1 cellular context compared by ENCODE assay signal in genomic region chr3:43206632-43207031, GRCh38.
TF ChIP-seq lines count a peak whose summit lies in the region.

No MANE protein-coding gene starts in this region.

TF ChIP-seq in K562, 482 proteins besides CTCF, POLR2A, EP300 and RAD21 (continues in another document):
- TF ChIP-seq E2F3 (CRISPR knock-in tag; IDR thresholded peaks at IDR 0.05) (0 out of 2 replicates have a peak, but pooled peaks have one; percentile 32), ZNF282 (CRISPR knock-in tag; IDR thresholded peaks at IDR 0.05) (no peak), ZNF431 (CRISPR knock-in tag; IDR thresholded peaks at IDR 0.05) (no peak), HDAC1 (IDR thresholded peaks at IDR 0.05) (no peak), ZNF436 (CRISPR knock-in tag; IDR thresholded peaks at IDR 0.05) (no peak), ZBTB5 (IDR thresholded peaks at IDR 0.05) (no peak), CTBP1 (IDR thresholded peaks at IDR 0.05; ENCODE audit: borderline replicate concordance) (no peak), DEAF1 (CRISPR knock-in tag; IDR thresholded peaks at IDR 0.05) (0 out of 2 replicates have a peak, but pooled peaks have one; percentile 7), POLR2AphosphoS5 (IDR thresholded peaks at IDR 0.05; ENCODE audit: control insufficient read depth, insufficient read depth, low read depth, low read length) (no peak), CREB5 (CRISPR knock-in tag; IDR thresholded peaks at IDR 0.05) (no peak), ZNF395 (CRISPR knock-in tag; IDR thresholded peaks at IDR 0.05) (no peak), MYC (IDR thresholded peaks at IDR 0.05; ENCODE audit: low read depth, low read length) (0 out of 2 replicates have a peak, but pooled peaks have one; percentile 23), MYC (CRISPR knock-in tag; IDR thresholded peaks at IDR 0.05; ENCODE audit: borderline replicate concordance, low read depth) (no peak), MGA (IDR thresholded peaks at IDR 0.05) (peak; percentile 47; the same call in 1 of the 2 replicates), CTCFL (IDR thresholded peaks at IDR 0.05; ENCODE audit: borderline replicate concordance, insufficient read depth, low read depth, low read length, poor library complexity, severe bottlenecking) (peak; percentile 56), RFX1 (IDR thresholded peaks at IDR 0.05) (no peak), SMC3 (conservative IDR thresholded peaks at IDR 0.05; ENCODE audit: insufficient read depth, low read depth, low read length) (no peak), ZNF766 (CRISPR knock-in tag; conservative IDR thresholded peaks at IDR 0.05) (no peak), PREB (CRISPR knock-in tag; IDR thresholded peaks at IDR 0.05) (no peak), L3MBTL2 (IDR thresholded peaks at IDR 0.05) (peak; percentile 55; the same call in 1 of the 2 replicates)
